Comparison of ENCODE assay signal across 2 cellular contexts in genomic region chr11:73308003-73308962, GRCh38.
TF ChIP-seq lines count a peak whose summit lies in the region.

Gene ARHGEF17 (plus strand): TSS chr11:73308276. CDS start chr11:73308639, 363 bp downstream.

TF ChIP-seq in A549, 52 proteins besides CTCF, POLR2A, EP300 and RAD21:
- TF ChIP-seq MYC (IDR thresholded peaks at IDR 0.05; ENCODE audit: borderline replicate concordance, low read length) (no peak; the same call in 1 of the 2 replicates), FOSB (CRISPR knock-in tag; IDR thresholded peaks at IDR 0.05) (no peak), PHF8 (IDR thresholded peaks at IDR 0.05; ENCODE audit: borderline replicate concordance, low read depth) (0 out of 2 replicates have a peak, but pooled peaks have one; percentile 27), HOXB5 (CRISPR knock-in tag; IDR thresholded peaks at IDR 0.05) (no peak), USF2 (IDR thresholded peaks at IDR 0.05) (no peak), ZNF302 (CRISPR knock-in tag; IDR thresholded peaks at IDR 0.05) (no peak), FOSL2 (IDR thresholded peaks at IDR 0.05) (no peak), FOSL2 (CRISPR knock-in tag; IDR thresholded peaks at IDR 0.05) (no peak), JUN (IDR thresholded peaks at IDR 0.05) (peak in 1 of 2 experiments; percentile 42; a peak in 1 of 5 replicates), BCL3 (IDR thresholded peaks at IDR 0.05) (peak; percentile 37; the same call in 1 of the 3 replicates), RNF2 (IDR thresholded peaks at IDR 0.05; ENCODE audit: borderline replicate concordance, low read depth) (no peak), ZFP36 (IDR thresholded peaks at IDR 0.05; ENCODE audit: borderline replicate concordance, partially characterized antibody) (no peak), ESRRA (IDR thresholded peaks at IDR 0.05; ENCODE audit: borderline replicate concordance, low read length) (no peak), TFCP2L1 (CRISPR knock-in tag; IDR thresholded peaks at IDR 0.05) (0 out of 2 replicates have a peak, but pooled peaks have one; percentile 44), MAX (IDR thresholded peaks at IDR 0.05) (peak; percentile 39), PBX3 (IDR thresholded peaks at IDR 0.05) (no peak)

TF ChIP-seq in endothelial cell of umbilical vein, 7 proteins besides CTCF, POLR2A, EP300 and RAD21:
- TF ChIP-seq JUN (IDR thresholded peaks at IDR 0.05; ENCODE audit: borderline replicate concordance, insufficient read depth, insufficient read length, low read depth): no peak
- TF ChIP-seq POLR2AphosphoS5 (IDR thresholded peaks at IDR 0.05; ENCODE audit: insufficient read depth, low read depth, low read length): no peak
- no peak for TF ChIP-seq MAX (IDR thresholded peaks at IDR 0.05; ENCODE audit: insufficient read depth, insufficient read length)
- TF ChIP-seq GATA2 (IDR thresholded peaks at IDR 0.05; ENCODE audit: insufficient read depth, insufficient read length, low read depth, low read length): no peak
